Comparison of ENCODE assay signal across 15 cellular contexts in genomic region chr5:127086583-127086982, GRCh38. TPM values are rescaled to one million over a fixed set of nuclear protein-coding genes. Genes with fewer than 3 reads are reported as not detected.
DNase-seq lines count a peak whose midpoint lies in the region; ATAC-seq, FAIRE-seq and TF ChIP-seq lines count a peak whose summit lies in the region.
"Had no signal": no experiment of that assay in that cellular context is flagged by ENCODE, and none has a peak within 500 bp of the region (broad histone marks: within the 10 kb centered on the region; RNA-seq: fewer than 3 reads in every experiment).

No MANE protein-coding gene starts in this region.

- H3K4me1 ChIP-seq in HepG2 (ENCODE audit: insufficient read depth, low read length) (peaks cover 8% of the 10 kb centered on the region; the same call in 1 of the 2 replicates), right lobe of liver (no peaks in the 10 kb centered on the region), mucosa of descending colon (ENCODE audit: low read depth) (no peaks in the 10 kb centered on the region), spleen (no peaks in the 10 kb centered on the region), Caco-2 (no peaks in the 10 kb centered on the region)

- no peaks in the 10 kb centered on the region for H3K79me2 ChIP-seq in HepG2 (ENCODE audit: insufficient read depth, low read length)

- no peak overlapping the region for H3K27ac Mint-ChIP-seq in activated T-helper 17 cell treated with anti-CD3 and anti-CD28 coated beads, Interleukin-2, amount 50 U/mL, for 72 hours
- no peak overlapping the region for H3K27ac Mint-ChIP-seq in Caco-2 (ENCODE audit: unreplicated experiment)
- H3K27ac Mint-ChIP-seq: CD14-positive monocyte; CD8-positive, alpha-beta memory T cell had no signal

- H3K4me1 Mint-ChIP-seq in activated T-helper 17 cell treated with anti-CD3 and anti-CD28 coated beads, Interleukin-2, amount 50 U/mL, for 72 hours = no peaks in the 10 kb centered on the region
- H3K4me1 Mint-ChIP-seq in Caco-2 (ENCODE audit: low read depth, unreplicated experiment) = no peaks in the 10 kb centered on the region

- no peak overlapping the region for H2AFZ ChIP-seq in HepG2 (ENCODE audit: low read length)
- H2AFZ ChIP-seq: GM23248 had no signal

- 3% methylated on average over 3 of the region's 3 CpGs for WGBS in HepG2 (ENCODE audit: low lambda C conversion rate)
- WGBS in right lobe of liver (ENCODE audit: insufficient coverage, low coverage, low lambda C conversion rate, missing lambda C conversion rate) = 86% methylated on average over 3 of the region's 3 CpGs
- 84 to 96% (median 92%) methylated on average over 3 of the region's 3 CpGs for WGBS in spleen, 5 donors

- intact Hi-C loops in HepG2 (cut with micrococcal nuclease; ENCODE audit: unreplicated experiment) (no loop called here), right lobe of liver (cut with DNase I) (no loop called here), mucosa of descending colon (cut with DNase I, micrococcal nuclease) (no loop called here), spleen (cut with DNase I; ENCODE audit: low total_unique reads) (no loop called here), Caco-2 (cut with micrococcal nuclease; ENCODE audit: unreplicated experiment) (no loop called here)

- BruUV-seq in HepG2 (replicated peaks; lab: Mats Ljungman, UMichigan) = no TSS peak
- BruUV-seq in Caco-2 (replicated peaks; lab: Mats Ljungman, UMichigan) = no TSS peak

- in situ Hi-C loops in HepG2 (cut with HindIII; ENCODE audit: extremely low pct_ligation_motif_present, low pct_unique_long_range_greater_than_20kb) = no loop called here

- H3K27ac ChIP-seq in HepG2 (ENCODE audit: extremely low read length, insufficient read depth, low read length) (no peak overlapping the region), right lobe of liver (no peak overlapping the region), spleen (no peak overlapping the region)
- H3K27ac ChIP-seq: 22Rv1, GM23248 had no signal

- H3K27me3 ChIP-seq in HepG2 (ENCODE audit: control insufficient read depth in 1 of 2, insufficient read depth in 2 of 2, low read length in 2 of 2) = no peaks in the 10 kb centered on the region
- no peaks in the 10 kb centered on the region for H3K27me3 ChIP-seq in right lobe of liver
- H3K27me3 ChIP-seq in spleen (replicated peaks in 1 of 7) = no peaks in the 10 kb centered on the region
- no peaks in the 10 kb centered on the region for H3K27me3 ChIP-seq in Caco-2 (replicated peaks; ENCODE audit: control insufficient read depth, insufficient read depth, low read length)

- no peak overlapping the region for H3K4me3 Mint-ChIP-seq in activated T-helper 17 cell treated with anti-CD3 and anti-CD28 coated beads, Interleukin-2, amount 50 U/mL, for 72 hours
- H3K4me3 Mint-ChIP-seq in Caco-2 (ENCODE audit: unreplicated experiment) = no peak overlapping the region
- H3K4me3 Mint-ChIP-seq: CD14-positive monocyte; CD8-positive, alpha-beta memory T cell had no signal

- no peaks in the 10 kb centered on the region for H3K36me3 Mint-ChIP-seq in activated T-helper 17 cell treated with anti-CD3 and anti-CD28 coated beads, Interleukin-2, amount 50 U/mL, for 72 hours (ENCODE audit: low read depth)
- no peaks in the 10 kb centered on the region for H3K36me3 Mint-ChIP-seq in Caco-2 (ENCODE audit: insufficient read depth, unreplicated experiment)
- H3K36me3 Mint-ChIP-seq: CD14-positive monocyte had no signal

- TF ChIP-seq RAD21 in HepG2 (CRISPR knock-in tag; IDR thresholded peaks at IDR 0.05) = no peak

- H4K20me1 ChIP-seq in HepG2 (ENCODE audit: insufficient read depth, low read length) = no peaks in the 10 kb centered on the region

- FAIRE-seq in HepG2 (lab: Jason Lieb, UNC) = no peak

- H3K36me3 ChIP-seq in HepG2 (replicated peaks in 1 of 2; ENCODE audit: control insufficient read depth in 1 of 2, insufficient read depth in 2 of 2, low read length in 2 of 2) (no peaks in the 10 kb centered on the region), right lobe of liver (no peaks in the 10 kb centered on the region), mucosa of descending colon (ENCODE audit: low read depth) (no peaks in the 10 kb centered on the region), spleen (no peaks in the 10 kb centered on the region), Caco-2 (ENCODE audit: control insufficient read depth, insufficient read depth, low read length) (no peaks in the 10 kb centered on the region)

- no peak overlapping the region for H3K4me3 ChIP-seq in HepG2 (replicated peaks in 1 of 3; ENCODE audit: insufficient read depth in 1 of 3, low read depth in 2 of 3, low read length in 3 of 3)
- H3K4me3 ChIP-seq in right lobe of liver = no peak overlapping the region
- H3K4me3 ChIP-seq in epithelial cell of esophagus (ENCODE audit: low read length) = no peak overlapping the region
- no peak overlapping the region for H3K4me3 ChIP-seq in mucosa of descending colon
- no peak overlapping the region for H3K4me3 ChIP-seq in spleen
- no peak overlapping the region for H3K4me3 ChIP-seq in Caco-2 (ENCODE audit: low read depth, low read length)
- H3K4me3 ChIP-seq: GM23248 had no signal

- H3K9me3 ChIP-seq in HepG2 (ENCODE audit: low read length) = no peaks in the 10 kb centered on the region
- H3K9me3 ChIP-seq in right lobe of liver = no peaks in the 10 kb centered on the region
- no peaks in the 10 kb centered on the region for H3K9me3 ChIP-seq in mucosa of descending colon
- H3K9me3 ChIP-seq in spleen = no peaks in the 10 kb centered on the region
- H3K9me3 ChIP-seq in Caco-2 = no peaks in the 10 kb centered on the region

- DNase-seq in HepG2 (ENCODE audit: low spot score) (no peak), right lobe of liver (no peak), epithelial cell of esophagus (ENCODE audit: low read depth) (peak; percentile 28), mucosa of descending colon (no peak), spleen (no peak), Caco-2 (no peak)
- DNase-seq: CD8-positive, alpha-beta memory T cell; DMS53; GF-D8; GM23248; H7 had no signal

- ATAC-seq in HepG2 = peak; percentile 77
- no peak for ATAC-seq in right lobe of liver
- ATAC-seq in mucosa of descending colon = peak; percentile 62
- ATAC-seq in activated T-helper 17 cell treated with anti-CD3 and anti-CD28 coated beads, Interleukin-2, amount 50 U/mL, for 72 hours (replicated peaks) = no peak
- no peak for ATAC-seq in GM21423 (IDR thresholded peaks at IDR 0.05; ENCODE audit: unreplicated experiment)

- H3K9ac ChIP-seq in HepG2 (ENCODE audit: insufficient read depth, low read depth, low read length) = no peak overlapping the region
- H3K9ac ChIP-seq: GM23248 had no signal

- H3K9me3 Mint-ChIP-seq in activated T-helper 17 cell treated with anti-CD3 and anti-CD28 coated beads, Interleukin-2, amount 50 U/mL, for 72 hours = no peaks in the 10 kb centered on the region
- H3K9me3 Mint-ChIP-seq in Caco-2 (ENCODE audit: unreplicated experiment) = no peaks in the 10 kb centered on the region
- H3K9me3 Mint-ChIP-seq: CD14-positive monocyte; CD8-positive, alpha-beta memory T cell had no signal

- POLR2A ChIA-PET in HepG2 (lab: Yijun Ruan, JAX) (interaction anchor here (1.5 kb wide), 1 partner anchor 14 kb away, joined by 4 read pairs; the partner anchor contains the start of gene C5orf63), Caco-2 (lab: Charles Lee) (no interaction called here)

- CTCF ChIA-PET in HepG2 (lab: Yijun Ruan, JAX; ENCODE audit: low intra/inter-chr PET ratio, low total read pairs) (no interaction called here), Caco-2 (lab: Charles Lee) (no interaction called here)

- H3K4me2 ChIP-seq in HepG2 (ENCODE audit: low read depth, low read length) = no peak overlapping the region

- no peak for TF ChIP-seq POLR2A in HepG2 (IDR thresholded peaks at IDR 0.05; ENCODE audit: insufficient read depth in 1 of 2, low read depth in 2 of 2, low read length in 2 of 2)
- TF ChIP-seq POLR2A in right lobe of liver (IDR thresholded peaks at IDR 0.05) = no peak
- TF ChIP-seq POLR2A in spleen (IDR thresholded peaks at IDR 0.05) = no peak

- TF ChIP-seq EP300 in HepG2 (IDR thresholded peaks at IDR 0.05; ENCODE audit: low read depth in 2 of 2, low read length in 2 of 2) = no peak
- no peak for TF ChIP-seq EP300 in HepG2 (CRISPR knock-in tag; IDR thresholded peaks at IDR 0.05; ENCODE audit: borderline replicate concordance)

- H3K27me3 Mint-ChIP-seq in activated T-helper 17 cell treated with anti-CD3 and anti-CD28 coated beads, Interleukin-2, amount 50 U/mL, for 72 hours = peaks cover 7% of the 10 kb centered on the region
- H3K27me3 Mint-ChIP-seq in Caco-2 (ENCODE audit: insufficient read depth, unreplicated experiment) = no peaks in the 10 kb centered on the region

- TF ChIP-seq CTCF in HepG2 (CRISPR knock-in tag; IDR thresholded peaks at IDR 0.05) = no peak
- TF ChIP-seq CTCF in right lobe of liver (IDR thresholded peaks at IDR 0.05) = no peak
- TF ChIP-seq CTCF in epithelial cell of esophagus (IDR thresholded peaks at IDR 0.05; ENCODE audit: insufficient read depth, low read depth, low read length, missing control alignments) = no peak
- no peak for TF ChIP-seq CTCF in mucosa of descending colon (IDR thresholded peaks at IDR 0.05)
- TF ChIP-seq CTCF in spleen (IDR thresholded peaks at IDR 0.05 in 8 of 11, conservative IDR thresholded peaks at IDR 0.05 in 3 of 11) = no peak
- no peak for TF ChIP-seq CTCF in Caco-2 (IDR thresholded peaks at IDR 0.05; ENCODE audit: insufficient read depth in 1 of 2, low read depth in 1 of 2, low read length in 1 of 2, severe bottlenecking in 1 of 2, unreplicated experiment in 1 of 2)

RNA-seq across cellular contexts. Expression of gene C5orf63, which starts 13.3 kb away (rescaled TPM):
- total RNA-seq in HepG2 (2016; rRNA removed; fragmentation: Illumina TruSeq; extraction: Trizol) (8.8 and 9.1 TPM in 2 replicates), right lobe of liver (1 to 10 TPM; 1.9 to 6.2 (median 3.7) TPM), mucosa of descending colon (10 to 100 TPM; 13.7 to 22.6 (median 14.9) TPM), spleen (10 to 100 TPM in 1 of 7 donors, 1 to 10 TPM in 6; 2.3 to 10.1 (median 5.0) TPM), Caco-2 (2022) (7.6 and 10.5 TPM in 2 replicates)
- 1.5 and 2.9 TPM in 2 replicates for total RNA-seq in HepG2 (2016; cell fraction: cytosol; rRNA removed; fragmentation: Illumina TruSeq; extraction: Trizol; ENCODE audit: low read depth)
- 10.5 and 11.2 TPM in 2 replicates for total RNA-seq in HepG2 (2016; cell fraction: insoluble cytoplasmic fraction; rRNA removed; fragmentation: Illumina TruSeq; extraction: Trizol)
- total RNA-seq in HepG2 (2016; cell fraction: membrane; rRNA removed; fragmentation: Illumina TruSeq; extraction: Trizol) = 3.2 and 3.3 TPM in 2 replicates
- 13.7 and 20.9 TPM in 2 replicates for total RNA-seq in HepG2 (2016; cell fraction: nucleus; rRNA removed; fragmentation: Illumina TruSeq; extraction: Trizol)
- polyA plus RNA-seq in HepG2 (2011; rRNA removed) (7.5 and 7.9 TPM in 2 replicates), spleen (1 to 10 TPM; 3.8 to 4.8 (median 3.9) TPM)
- 2.6 and 4.3 TPM in 2 replicates for polyA plus RNA-seq in HepG2 (2011; cell fraction: cytosol; rRNA removed)
- polyA plus RNA-seq in HepG2 (2011; cell fraction: nucleus; rRNA removed) = 11.9 and 18.3 TPM in 2 replicates
- 7.6 and 7.9 TPM in 2 replicates for polyA plus RNA-seq in HepG2 (2012)
- 3.0 and 3.2 TPM in 2 replicates for polyA plus RNA-seq in HepG2 (2016; cell fraction: cytosol; fragmentation: Illumina TruSeq; extraction: Trizol; ENCODE audit: low read depth)
- polyA plus RNA-seq in HepG2 (2016; cell fraction: insoluble cytoplasmic fraction; fragmentation: Illumina TruSeq; extraction: Trizol; ENCODE audit: low read depth) = 7.0 and 12.1 TPM in 2 replicates
- 2.3 and 2.4 TPM in 2 replicates for polyA plus RNA-seq in HepG2 (2016; cell fraction: membrane; fragmentation: Illumina TruSeq; extraction: Trizol; ENCODE audit: low read depth)
- 14.0 TPM in 2 replicates for polyA plus RNA-seq in HepG2 (2016; cell fraction: nucleus; fragmentation: Illumina TruSeq; extraction: Trizol; ENCODE audit: insufficient read depth, low read depth)
- 8.7 TPM in 1 of 2 replicates, not detected in the other for polyA minus RNA-seq in HepG2 (2011; rRNA and poly(A)+ RNA removed; ENCODE audit: low replicate concordance)
- 1.4 and 2.1 TPM in 2 replicates for polyA minus RNA-seq in HepG2 (2011; cell fraction: cytosol; rRNA and poly(A)+ RNA removed)
- polyA minus RNA-seq in HepG2 (2011; cell fraction: nucleus; rRNA and poly(A)+ RNA removed) = 25.5 and 36.3 TPM in 2 replicates
- 10 to 100 TPM; 11.0 to 12.3 TPM for total RNA-seq in activated T-helper 17 cell treated with anti-CD3 and anti-CD28 coated beads, Interleukin-2, amount 50 U/mL, for 72 hours

RNA-seq across cellular contexts. Expression of gene MARCHF3, which starts 56.2 kb away (rescaled TPM):
- 9.0 and 11.9 TPM in 2 replicates for total RNA-seq in HepG2 (2016; rRNA removed; fragmentation: Illumina TruSeq; extraction: Trizol)
- total RNA-seq in HepG2 (2016; cell fraction: cytosol; rRNA removed; fragmentation: Illumina TruSeq; extraction: Trizol; ENCODE audit: low read depth) = 16.8 and 18.3 TPM in 2 replicates
- 10.2 and 12.7 TPM in 2 replicates for total RNA-seq in HepG2 (2016; cell fraction: insoluble cytoplasmic fraction; rRNA removed; fragmentation: Illumina TruSeq; extraction: Trizol)
- 20.1 and 23.6 TPM in 2 replicates for total RNA-seq in HepG2 (2016; cell fraction: membrane; rRNA removed; fragmentation: Illumina TruSeq; extraction: Trizol)
- total RNA-seq in HepG2 (2016; cell fraction: nucleus; rRNA removed; fragmentation: Illumina TruSeq; extraction: Trizol) = 8.5 and 10.1 TPM in 2 replicates
- 4.3 and 4.8 TPM in 2 replicates for polyA plus RNA-seq in HepG2 (2011; rRNA removed)
- 3.3 and 4.3 TPM in 2 replicates for polyA plus RNA-seq in HepG2 (2011; cell fraction: cytosol; rRNA removed)
- 2.8 and 3.5 TPM in 2 replicates for polyA plus RNA-seq in HepG2 (2011; cell fraction: nucleus; rRNA removed)
- polyA plus RNA-seq in HepG2 (2012) = 1.4 and 3.0 TPM in 2 replicates
- polyA plus RNA-seq in HepG2 (2016; cell fraction: cytosol; fragmentation: Illumina TruSeq; extraction: Trizol; ENCODE audit: low read depth) = 10.2 and 16.4 TPM in 2 replicates
- 8.3 and 11.1 TPM in 2 replicates for polyA plus RNA-seq in HepG2 (2016; cell fraction: insoluble cytoplasmic fraction; fragmentation: Illumina TruSeq; extraction: Trizol; ENCODE audit: low read depth)
- 17.2 and 19.6 TPM in 2 replicates for polyA plus RNA-seq in HepG2 (2016; cell fraction: membrane; fragmentation: Illumina TruSeq; extraction: Trizol; ENCODE audit: low read depth)
- 6.8 and 8.9 TPM in 2 replicates for polyA plus RNA-seq in HepG2 (2016; cell fraction: nucleus; fragmentation: Illumina TruSeq; extraction: Trizol; ENCODE audit: insufficient read depth, low read depth)
- 1.9 and 10.3 TPM in 2 replicates for polyA minus RNA-seq in HepG2 (2011; rRNA and poly(A)+ RNA removed; ENCODE audit: low replicate concordance)
- 1.4 and 3.9 TPM in 2 replicates for polyA minus RNA-seq in HepG2 (2011; cell fraction: cytosol; rRNA and poly(A)+ RNA removed)
- 4.5 and 7.2 TPM in 2 replicates for polyA minus RNA-seq in HepG2 (2011; cell fraction: nucleus; rRNA and poly(A)+ RNA removed)
- 1 to 10 TPM in 3 of 6 experiments, under 1 TPM in 3; 0.33 to 4.3 (median 0.77) TPM for total RNA-seq in right lobe of liver
- 10 to 100 TPM; 22.5 to 52.8 (median 34.5) TPM for total RNA-seq in mucosa of descending colon
- total RNA-seq in spleen = 10 to 100 TPM in 6 of 7 donors, 1 to 10 TPM in 1; 8.7 to 14.8 (median 12.7) TPM
- 1 to 10 TPM; 2.3 to 4.9 (median 2.6) TPM for polyA plus RNA-seq in spleen
- 1 to 10 TPM; 2.3 to 2.9 TPM for total RNA-seq in activated T-helper 17 cell treated with anti-CD3 and anti-CD28 coated beads, Interleukin-2, amount 50 U/mL, for 72 hours
- 0.49 and 0.61 TPM in 2 replicates for total RNA-seq in Caco-2 (2022)

Comparison
In these comparisons a context has a peak if more than half of its experiments do, and no peak if none do; other contexts are left out.
1. ATAC-seq: peak in HepG2 (single experiment) and mucosa of descending colon (single experiment); none in right lobe of liver (0 of 4), activated T-helper 17 cell treated with anti-CD3 and anti-CD28 coated beads, Interleukin-2, amount 50 U/mL, for 72 hours (single experiment) and GM21423 (single experiment).